ENCODE assay signal across 2 cellular contexts in genomic region chr15:76866716-76867321, GRCh38.
TF ChIP-seq lines count a peak whose summit lies in the region.

No MANE protein-coding gene starts in this region.

TF ChIP-seq in K562, 482 proteins besides CTCF, POLR2A, EP300 and RAD21 (continued from another document):
- peak; percentile 61 for TF ChIP-seq DEAF1 (CRISPR knock-in tag; IDR thresholded peaks at IDR 0.05)

TF ChIP-seq in liver, 16 proteins besides CTCF, POLR2A, EP300 and RAD21 (continued from another document):
- TF ChIP-seq FOXA1 (IDR thresholded peaks at IDR 0.05) (no peak), JUND (IDR thresholded peaks at IDR 0.05) (no peak), ZBTB33 (IDR thresholded peaks at IDR 0.05) (no peak), GABPA (IDR thresholded peaks at IDR 0.05 in 1 of 2, conservative IDR thresholded peaks at IDR 0.05 in 1 of 2) (no peak), SP1 (IDR thresholded peaks at IDR 0.05) (no peak), MAX (IDR thresholded peaks at IDR 0.05) (no peak), HNF4A (conservative IDR thresholded peaks at IDR 0.05) (no peak), ATF3 (IDR thresholded peaks at IDR 0.05) (no peak), RXRA (IDR thresholded peaks at IDR 0.05) (no peak), TAF1 (conservative IDR thresholded peaks at IDR 0.05) (no peak), YY1 (IDR thresholded peaks at IDR 0.05) (no peak), NR2F2 (IDR thresholded peaks at IDR 0.05) (no peak)
TF ChIP-seq in liver: peak in this region for 0.
